Comparison of ENCODE assay signal across 8 cellular contexts in genomic region chr1:33081554-33082305, GRCh38. TPM values are rescaled to one million over a fixed set of nuclear protein-coding genes. Genes with fewer than 3 reads are reported as not detected.
DNase-seq lines count a peak whose midpoint lies in the region; ATAC-seq and TF ChIP-seq lines count a peak whose summit lies in the region.

No MANE protein-coding gene starts in this region.

- peaks cover 11% of the 10 kb centered on the region for H3K4me1 ChIP-seq in colonic mucosa
- peaks cover 2 to 17% of the 10 kb centered on the region in 2 donors for H3K4me1 ChIP-seq in mucosa of rectum (ENCODE audit: control insufficient read depth in 2 of 2, insufficient read depth in 2 of 2, low read length in 2 of 2)
- peaks cover 21% of the 10 kb centered on the region for H3K4me1 ChIP-seq in vagina

- intact Hi-C loops in colonic mucosa (cut with DNase I) (no loop called here), vagina (cut with DNase I) (loop anchor here (5.0 kb wide), 1 partner anchor 149 kb away; no protein-coding TSS in a partner anchor)

- no peak for ATAC-seq in GM21526 (IDR thresholded peaks at IDR 0.05; ENCODE audit: low FRiP score, unreplicated experiment)

- H3K27me3 ChIP-seq in colonic mucosa, result no peaks in the 10 kb centered on the region
- peaks cover 0 to 2% of the 10 kb centered on the region in 2 donors for H3K27me3 ChIP-seq in mucosa of rectum (ENCODE audit: control insufficient read depth in 2 of 2, insufficient read depth in 2 of 2, low read length in 2 of 2)
- H3K27me3 ChIP-seq in vagina, result no peaks in the 10 kb centered on the region

- H3K9me3 ChIP-seq in colonic mucosa, result no peaks in the 10 kb centered on the region
- H3K9me3 ChIP-seq in mucosa of rectum (ENCODE audit: control insufficient read depth in 2 of 2, low read length in 2 of 2), result no peaks in the 10 kb centered on the region
- H3K9me3 ChIP-seq in vagina, result no peaks in the 10 kb centered on the region

- peak overlapping the region; percentile 87 for H3K4me3 ChIP-seq in colonic mucosa
- peak overlapping the region; percentile 92 to 93 for H3K4me3 ChIP-seq in mucosa of rectum (ENCODE audit: low read length in 2 of 2)
- peak overlapping the region; percentile 63 to 66 for H3K4me3 ChIP-seq in vagina

- TF ChIP-seq POLR2A in vagina (IDR thresholded peaks at IDR 0.05), result no peak

- H3K27ac ChIP-seq in colonic mucosa (no peak overlapping the region), mucosa of rectum (ENCODE audit: low read depth in 2 of 2, low read length in 2 of 2) (no peak overlapping the region), vagina (peak overlapping the region; percentile 53)

- H3K9ac ChIP-seq in colonic mucosa (ENCODE audit: low read depth in 2 of 2, low read length in 2 of 2) (peak overlapping the region; percentile 85 to 94), mucosa of rectum (ENCODE audit: low read depth in 1 of 2, low read length in 2 of 2) (peak overlapping the region; percentile 70 to 78)

- no peaks in the 10 kb centered on the region for H3K36me3 ChIP-seq in colonic mucosa
- no peaks in the 10 kb centered on the region for H3K36me3 ChIP-seq in mucosa of rectum (ENCODE audit: control insufficient read depth in 2 of 2, insufficient read depth in 2 of 2, low read length in 2 of 2)
- H3K36me3 ChIP-seq in vagina, result no peaks in the 10 kb centered on the region

- TF ChIP-seq CTCF in colonic mucosa (IDR thresholded peaks at IDR 0.05), result no peak
- TF ChIP-seq CTCF in vagina (IDR thresholded peaks at IDR 0.05), result no peak

- DNase-seq in stimulated activated CD4-positive, alpha-beta T cell treated with anti-CD3 and anti-CD28 coated beads, Interleukin-4, amount 100 ng/mL, for 1 hour, result peak; percentile 8
- DNase-seq in stimulated activated CD4-positive, alpha-beta T cell treated with anti-CD3 and anti-CD28 coated beads, Interleukin-2, amount 100 ng/mL, for 48 hours, result no peak
- DNase-seq in colonic mucosa, result peak; percentile 44
- no peak for DNase-seq in vagina (ENCODE audit: extremely low spot score in 2 of 2)
- no peak for DNase-seq in activated gamma-delta T cell treated with Interleukin-2 at 50 U/mL for 16 hours
- DNase-seq in NCI-H526 treated with DMSO at 0.1 percent for 48 hours (lab: John Stamatoyannopoulos, UW), result no peak

RNA-seq across cellular contexts. Expression of gene AZIN2, which starts 0.8 kb away (rescaled TPM):
- total RNA-seq in colonic mucosa (10 to 100 TPM; 10.2 to 21.4 TPM), vagina (7.9 TPM)

RNA-seq across cellular contexts. Expression of gene AK2, which starts 45.0 kb away (rescaled TPM):
- total RNA-seq in colonic mucosa, result 100 to 1,000 TPM; 206 to 243 TPM
- 118 TPM for total RNA-seq in vagina

Comparison
In these comparisons a context has a peak if more than half of its experiments do, and no peak if none do; other contexts are left out.
1. DNase-seq: peak in stimulated activated CD4-positive, alpha-beta T cell treated with anti-CD3 and anti-CD28 coated beads, Interleukin-4, amount 100 ng/mL, for 1 hour (single experiment) and colonic mucosa (single experiment); none in stimulated activated CD4-positive, alpha-beta T cell treated with anti-CD3 and anti-CD28 coated beads, Interleukin-2, amount 100 ng/mL, for 48 hours (0 of 2), vagina (0 of 2), activated gamma-delta T cell treated with Interleukin-2 at 50 U/mL for 16 hours (single experiment) and NCI-H526 treated with DMSO at 0.1 percent for 48 hours (single experiment).
2. Peak in every context shown above with its lines, with median percentiles within 50 percentile points of each other: H3K4me3 ChIP-seq.